In the genomic region with DNA sequence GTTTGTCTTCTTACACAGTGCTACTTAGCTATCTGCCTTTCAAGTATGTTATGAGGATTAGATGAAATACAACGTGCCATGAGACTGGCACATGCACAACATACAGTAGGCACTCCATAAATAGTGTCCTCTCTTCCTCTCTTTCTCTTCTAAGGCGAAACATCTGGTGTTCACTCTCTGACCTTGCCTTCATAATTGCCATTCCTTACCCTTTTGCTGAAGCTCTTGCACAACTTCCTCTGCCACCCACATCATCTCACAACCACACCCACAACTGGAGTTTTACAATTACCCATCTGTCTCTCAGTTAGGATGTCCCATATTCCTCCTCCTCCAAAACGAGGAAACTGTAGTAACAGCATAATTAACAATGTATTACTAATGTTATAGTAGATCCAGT, we compare ENCODE assay signal across 12 cellular contexts. TPM values are rescaled to one million over a fixed set of nuclear protein-coding genes. Genes with fewer than 3 reads are reported as not detected.
DNase-seq lines count a peak whose midpoint lies in the region; ATAC-seq, FAIRE-seq and TF ChIP-seq lines count a peak whose summit lies in the region.
"Had no signal": no experiment of that assay in that cellular context is flagged by ENCODE, and none has a peak within 500 bp of the region (broad histone marks: within the 10 kb centered on the region; RNA-seq: fewer than 3 reads in every experiment).

No MANE protein-coding gene starts in this region.

- ATAC-seq in A549 (no peak), GM18520 (IDR thresholded peaks at IDR 0.05; ENCODE audit: unreplicated experiment) (no peak)
- ATAC-seq: WTC11 had no signal

- H3K27ac ChIP-seq in A549 (no peak overlapping the region), uterus (no peak overlapping the region)

- H3K4me2 ChIP-seq in A549 = peak overlapping the region; percentile 8; the same call in 2 of the 3 replicates

- no peak for TF ChIP-seq EP300 in A549 (IDR thresholded peaks at IDR 0.05)

- intact Hi-C loops in uterus (cut with DNase I; ENCODE audit: low total_unique reads) = no loop called here

- no peaks in the 10 kb centered on the region for H3K27me3 ChIP-seq in uterus

- TF ChIP-seq CTCF in A549 (IDR thresholded peaks at IDR 0.05) (no peak), foreskin fibroblast (IDR thresholded peaks at IDR 0.05; ENCODE audit: low read depth, low read length) (no peak), uterus (IDR thresholded peaks at IDR 0.05) (no peak)

- CTCF ChIA-PET in A549 (lab: Yijun Ruan, JAX) = interaction anchor here (0.6 to 1.5 kb wide), 2 partner anchors 9 to 51 kb away, joined by 3 to 6 read pairs; no protein-coding TSS in a partner anchor

- no peaks in the 10 kb centered on the region for H3K9me3 ChIP-seq in A549
- H3K9me3 ChIP-seq in uterus = no peaks in the 10 kb centered on the region

- DNase-seq in A549 (ENCODE audit: low read depth in 1 of 2, low spot score in 1 of 2) (peak in 1 of 2 experiments; percentile 9), H4 (ENCODE audit: low spot score) (peak; percentile 80), SIG-M5 (lab: John Stamatoyannopoulos, UW) (peak; percentile 61), foreskin fibroblast (peak; percentile 94), HTR-8/SVneo (ENCODE audit: insufficient read length, low spot score) (no peak), NCI-H2081 (lab: John Stamatoyannopoulos, UW) (no peak), uterus (no peak)
- DNase-seq: central memory CD4-positive, alpha-beta T cell; NCI-H187 treated with DMSO at 0.1 percent for 48 hours had no signal

- H3K4me1 ChIP-seq in A549 (peaks cover 11% of the 10 kb centered on the region; the same call in 1 of the 3 replicates), uterus (no peaks in the 10 kb centered on the region)

- H3K36me3 ChIP-seq in uterus = no peaks in the 10 kb centered on the region

- FAIRE-seq in A549 (lab: Jason Lieb, UNC) (no peak), HTR-8/SVneo (lab: Jason Lieb, UNC) (no peak)

- WGBS in A549 (ENCODE audit: missing lambda C conversion rate) = 50% methylated on average over 3 of the region's 3 CpGs

- POLR2A ChIA-PET in A549 (lab: Yijun Ruan, JAX) = no interaction called here

- TF ChIP-seq RAD21 in A549 (conservative IDR thresholded peaks at IDR 0.05 in 1 of 2, IDR thresholded peaks at IDR 0.05 in 1 of 2) = no peak

- H3K4me3 ChIP-seq in A549 (no peak overlapping the region), foreskin fibroblast (ENCODE audit: low read depth in 1 of 2, low read length in 2 of 2) (no peak overlapping the region), uterus (no peak overlapping the region)

- TF ChIP-seq POLR2A in A549 (IDR thresholded peaks at IDR 0.05; ENCODE audit: low read length) (no peak), uterus (IDR thresholded peaks at IDR 0.05) (no peak)

TF ChIP-seq in A549, 52 proteins besides CTCF, POLR2A, EP300 and RAD21:
- TF ChIP-seq SREBF2 (IDR thresholded peaks at IDR 0.05) (no peak), ZC3H11A (IDR thresholded peaks at IDR 0.05) (no peak), HOXB13 (CRISPR knock-in tag; IDR thresholded peaks at IDR 0.05; ENCODE audit: low read depth) (no peak), ZFP36 (IDR thresholded peaks at IDR 0.05; ENCODE audit: borderline replicate concordance, partially characterized antibody) (no peak), RFX5 (IDR thresholded peaks at IDR 0.05) (no peak), ZNF302 (CRISPR knock-in tag; IDR thresholded peaks at IDR 0.05) (no peak), JUNB (IDR thresholded peaks at IDR 0.05) (no peak), MYC (IDR thresholded peaks at IDR 0.05; ENCODE audit: borderline replicate concordance, low read length) (no peak), MAZ (IDR thresholded peaks at IDR 0.05; ENCODE audit: borderline replicate concordance, low read depth, low read length) (no peak), EHF (CRISPR knock-in tag; IDR thresholded peaks at IDR 0.05) (no peak), CHD4 (IDR thresholded peaks at IDR 0.05; ENCODE audit: borderline replicate concordance) (no peak), HEYL (CRISPR knock-in tag; IDR thresholded peaks at IDR 0.05) (no peak), TFCP2L1 (CRISPR knock-in tag; IDR thresholded peaks at IDR 0.05) (no peak), JUN (IDR thresholded peaks at IDR 0.05) (no peak)
- TF ChIP-seq, protein P1, sequence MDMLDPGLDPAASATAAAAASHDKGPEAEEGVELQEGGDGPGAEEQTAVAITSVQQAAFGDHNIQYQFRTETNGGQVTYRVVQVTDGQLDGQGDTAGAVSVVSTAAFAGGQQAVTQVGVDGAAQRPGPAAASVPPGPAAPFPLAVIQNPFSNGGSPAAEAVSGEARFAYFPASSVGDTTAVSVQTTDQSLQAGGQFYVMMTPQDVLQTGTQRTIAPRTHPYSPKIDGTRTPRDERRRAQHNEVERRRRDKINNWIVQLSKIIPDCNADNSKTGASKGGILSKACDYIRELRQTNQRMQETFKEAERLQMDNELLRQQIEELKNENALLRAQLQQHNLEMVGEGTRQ (IDR thresholded peaks at IDR 0.05) = no peak
- TF ChIP-seq, protein P2, sequence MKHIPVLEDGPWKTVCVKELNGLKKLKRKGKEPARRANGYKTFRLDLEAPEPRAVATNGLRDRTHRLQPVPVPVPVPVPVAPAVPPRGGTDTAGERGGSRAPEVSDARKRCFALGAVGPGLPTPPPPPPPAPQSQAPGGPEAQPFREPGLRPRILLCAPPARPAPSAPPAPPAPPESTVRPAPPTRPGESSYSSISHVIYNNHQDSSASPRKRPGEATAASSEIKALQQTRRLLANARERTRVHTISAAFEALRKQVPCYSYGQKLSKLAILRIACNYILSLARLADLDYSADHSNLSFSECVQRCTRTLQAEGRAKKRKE (CRISPR knock-in tag; IDR thresholded peaks at IDR 0.05; ENCODE audit: low read depth) = no peak
- TF ChIP-seq, protein P3, sequence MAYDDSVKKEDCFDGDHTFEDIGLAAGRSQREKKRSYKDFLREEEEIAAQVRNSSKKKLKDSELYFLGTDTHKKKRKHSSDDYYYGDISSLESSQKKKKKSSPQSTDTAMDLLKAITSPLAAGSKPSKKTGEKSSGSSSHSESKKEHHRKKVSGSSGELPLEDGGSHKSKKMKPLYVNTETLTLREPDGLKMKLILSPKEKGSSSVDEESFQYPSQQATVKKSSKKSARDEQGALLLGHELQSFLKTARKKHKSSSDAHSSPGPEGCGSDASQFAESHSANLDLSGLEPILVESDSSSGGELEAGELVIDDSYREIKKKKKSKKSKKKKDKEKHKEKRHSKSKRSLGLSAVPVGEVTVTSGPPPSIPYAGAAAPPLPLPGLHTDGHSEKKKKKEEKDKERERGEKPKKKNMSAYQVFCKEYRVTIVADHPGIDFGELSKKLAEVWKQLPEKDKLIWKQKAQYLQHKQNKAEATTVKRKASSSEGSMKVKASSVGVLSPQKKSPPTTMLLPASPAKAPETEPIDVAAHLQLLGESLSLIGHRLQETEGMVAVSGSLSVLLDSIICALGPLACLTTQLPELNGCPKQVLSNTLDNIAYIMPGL (CRISPR knock-in tag; IDR thresholded peaks at IDR 0.05; ENCODE audit: borderline replicate concordance) = no peak

RNA-seq across cellular contexts. Expression of a gene that starts 26.4 kb away (rescaled TPM):
- polyA plus RNA-seq in A549 (2011; rRNA removed) (0.19 and 0.33 TPM in 2 replicates), A549 (2017; fragmentation: RNase III; extraction: RNeasy Plus Mini Kit Qiagen cat#74134 plus additional on column Dnase treatment) (0.09 to 0.21 TPM in 2 of 3 replicates, not detected in the other)
- polyA plus RNA-seq in A549 (2012; cell fraction: cytosol; rRNA removed) = 0.06 TPM in 1 of 2 replicates, not detected in the other
- polyA plus RNA-seq in A549 (2012; cell fraction: nucleus; rRNA removed) = not detected in 2 replicates
- 0.44 and 0.91 TPM in 2 replicates for polyA minus RNA-seq in A549 (2011; rRNA and poly(A)+ RNA removed)
- total RNA-seq in H4 (2014; rRNA removed; shearing (Covaris generic)) = 1.2 TPM in 1 of 2 replicates, not detected in the other
- 1 to 10 TPM in 2 of 4 donors, not detected in 2; 1.4 to 5.6 TPM for total RNA-seq in uterus
- total RNA-seq: glomerular endothelial cell had no signal

Comparison
In these comparisons a context has a peak if more than half of its experiments do, and no peak if none do; other contexts are left out.
1. DNase-seq: peak in H4 (single experiment), SIG-M5 (single experiment) and foreskin fibroblast (2 of 2); none in HTR-8/SVneo (single experiment), NCI-H2081 (0 of 2) and uterus (0 of 2).